ENCODE assay signal across 25 cellular contexts in genomic region chr5:82684153-82684552, GRCh38.
"Had no signal": no experiment of that assay in that cellular context is flagged by ENCODE, and none has a peak within 500 bp of the region (broad histone marks: within the 10 kb centered on the region; RNA-seq: fewer than 3 reads in every experiment).

No MANE protein-coding gene starts in this region.

- H3K4me3 Mint-ChIP-seq: memory B cell; stimulated activated naive B cell treated with anti-CD40 and anti-IgM and Interleukin-4, amounts not matched to agents 10 μg/mL and 1 μg/mL and 100 μg/mL, for 72 hours; stimulated activated naive CD8-positive, alpha-beta T cell treated with anti-CD3 and anti-CD28 coated beads, Interleukin-15, Interleukin-2, amounts not matched to agents 100 ng/mL and 50 ng/mL, for 24 hours had no signal

- H3K9me3 ChIP-seq: heart right ventricle, neutrophil, spleen, thoracic aorta, tibial nerve, upper lobe of left lung had no signal

- H3K4me1 ChIP-seq: heart right ventricle, pancreas, spleen, tibial nerve, upper lobe of left lung had no signal

- H3K27me3 ChIP-seq: dorsolateral prefrontal cortex, heart right ventricle, neutrophil, pancreas, spleen, tibial nerve, upper lobe of left lung had no signal

- H3K27ac Mint-ChIP-seq: memory B cell; stimulated activated naive B cell treated with anti-CD40 and anti-IgM and Interleukin-4, amounts not matched to agents 10 μg/mL and 1 μg/mL and 100 μg/mL, for 72 hours; stimulated activated naive CD8-positive, alpha-beta T cell treated with anti-CD3 and anti-CD28 coated beads, Interleukin-15, Interleukin-2, amounts not matched to agents 100 ng/mL and 50 ng/mL, for 24 hours had no signal

- H3K4me1 Mint-ChIP-seq: memory B cell; stimulated activated naive B cell treated with anti-CD40 and anti-IgM and Interleukin-4, amounts not matched to agents 10 μg/mL and 1 μg/mL and 100 μg/mL, for 72 hours had no signal

- H3K27me3 Mint-ChIP-seq: memory B cell; stimulated activated naive B cell treated with anti-CD40 and anti-IgM and Interleukin-4, amounts not matched to agents 10 μg/mL and 1 μg/mL and 100 μg/mL, for 72 hours had no signal

- H3K27ac ChIP-seq: dorsolateral prefrontal cortex, epithelial cell of prostate, heart right ventricle, neutrophil, pancreas, skin epidermis, spleen, thoracic aorta, tibial nerve, upper lobe of left lung had no signal

- H3K9me3 Mint-ChIP-seq: stimulated activated naive B cell treated with anti-CD40 and anti-IgM and Interleukin-4, amounts not matched to agents 10 μg/mL and 1 μg/mL and 100 μg/mL, for 72 hours; stimulated activated naive CD8-positive, alpha-beta T cell treated with anti-CD3 and anti-CD28 coated beads, Interleukin-15, Interleukin-2, amounts not matched to agents 100 ng/mL and 50 ng/mL, for 24 hours had no signal

- H3K36me3 ChIP-seq: heart right ventricle, neutrophil, pancreas, spleen, thoracic aorta, tibial nerve, upper lobe of left lung had no signal

- H3K36me3 Mint-ChIP-seq: memory B cell; stimulated activated naive B cell treated with anti-CD40 and anti-IgM and Interleukin-4, amounts not matched to agents 10 μg/mL and 1 μg/mL and 100 μg/mL, for 72 hours had no signal

- H3K4me3 ChIP-seq: dorsolateral prefrontal cortex, heart right ventricle, lung, pancreas, skin epidermis, spleen, thoracic aorta, tibial nerve, upper lobe of left lung had no signal

- ATAC-seq: esophagus mucosa; left colon; pancreas; stimulated activated naive B cell treated with anti-CD40 and anti-IgM and Interleukin-4, amounts not matched to agents 10 μg/mL and 1 μg/mL and 100 μg/mL, for 72 hours had no signal

- DNase-seq: caudate nucleus; cerebellar nuclear complex; cortex of kidney; dorsolateral prefrontal cortex; effector CD4-positive, alpha-beta T cell; foreskin melanocyte; glutamatergic neuron; heart right ventricle; hippocampal formation; islet precursor cell; kidney glomerular epithelial cell; left colon; pancreas; spleen; stimulated activated naive B cell treated with anti-CD40 and anti-IgM and Interleukin-4, amounts not matched to agents 10 μg/mL and 1 μg/mL and 100 μg/mL, for 72 hours; upper lobe of left lung had no signal
